ENCODE assay signal across 8 cellular contexts in the genomic region with DNA sequence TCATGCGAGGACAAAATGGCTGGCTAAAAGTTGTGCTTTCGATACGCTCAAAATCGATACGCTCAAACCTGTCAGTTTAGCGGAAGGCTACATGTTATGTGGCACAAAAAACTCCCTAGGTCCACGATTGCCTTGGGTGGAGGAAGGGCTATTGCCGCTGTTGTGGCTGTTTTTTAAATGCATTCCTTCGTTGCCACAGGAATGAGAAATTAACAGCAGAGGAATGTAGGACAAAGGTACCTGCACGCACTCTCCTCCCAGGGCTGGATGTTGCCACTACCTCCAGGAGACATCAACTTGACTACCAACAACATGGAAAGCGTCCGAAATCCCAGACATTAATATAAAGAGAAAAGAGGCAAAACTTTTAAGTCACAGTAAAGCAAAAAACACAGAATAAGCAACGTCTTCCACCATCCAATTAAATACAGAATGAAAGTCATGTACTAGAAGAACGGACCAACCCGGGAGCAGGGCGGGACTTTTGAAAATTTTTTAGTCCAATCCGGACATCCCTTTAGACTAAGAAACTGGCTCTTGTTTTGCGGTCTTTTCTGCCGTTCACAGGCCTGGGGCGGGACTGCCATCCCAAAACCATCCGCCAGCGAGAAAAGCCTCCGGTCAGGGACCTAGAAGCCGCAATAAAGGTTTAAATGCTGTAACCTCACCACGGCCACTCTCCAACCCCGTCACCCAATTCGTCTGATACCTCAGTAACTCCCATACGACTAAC. TPM values are rescaled to one million over a fixed set of nuclear protein-coding genes. Genes with fewer than 3 reads are reported as not detected.
DNase-seq lines count a peak whose midpoint lies in the region; TF ChIP-seq lines count a peak whose summit lies in the region.

No MANE protein-coding gene starts in this region.

- H3K27ac Mint-ChIP-seq in neural progenitor cell = peak overlapping the region; percentile 99

- peak overlapping the region; percentile 97 for H3K4me3 Mint-ChIP-seq in neural progenitor cell

- H3K4me3 ChIP-seq in LNCaP clone FGC (ENCODE audit: low read depth, low read length) (peak overlapping the region; percentile 65), foreskin fibroblast (ENCODE audit: low read depth in 1 of 2, low read length in 2 of 2) (peak overlapping the region; percentile 78 to 84), neural progenitor cell (peak overlapping the region; percentile 90)

- H3K27ac ChIP-seq in RWPE1 (peak overlapping the region; percentile 99), neural progenitor cell (peak overlapping the region; percentile 90)

- CTCF ChIA-PET in RWPE1 (lab: Yijun Ruan, JAX) = no interaction called here

- peaks cover 17% of the 10 kb centered on the region for H3K4me1 ChIP-seq in neural progenitor cell

- peak overlapping the region; percentile 60 for H3K9ac ChIP-seq in neural progenitor cell

- H3K36me3 ChIP-seq in neural progenitor cell = no peaks in the 10 kb centered on the region

- TF ChIP-seq CTCF in LNCaP clone FGC (IDR thresholded peaks at IDR 0.05; ENCODE audit: control insufficient read depth, extremely low read depth, insufficient read depth) (no peak), RWPE1 (conservative IDR thresholded peaks at IDR 0.05; ENCODE audit: low read depth) (no peak), foreskin fibroblast (IDR thresholded peaks at IDR 0.05; ENCODE audit: low read depth, low read length) (no peak), neural progenitor cell (IDR thresholded peaks at IDR 0.05) (peak; percentile 20)

- H3F3A ChIP-seq in neural progenitor cell (ENCODE audit: low read depth) = peaks cover 44% of the 10 kb centered on the region

- peaks cover 3% of the 10 kb centered on the region for H3K9me3 Mint-ChIP-seq in neural progenitor cell

- peaks cover 5% of the 10 kb centered on the region for H3K27me3 Mint-ChIP-seq in neural progenitor cell (ENCODE audit: insufficient read depth, low read depth)

- H4K20me1 ChIP-seq in neural progenitor cell (ENCODE audit: low read depth) = no peaks in the 10 kb centered on the region

- H3K79me2 ChIP-seq in neural progenitor cell (ENCODE audit: low read depth) = peaks cover 4% of the 10 kb centered on the region

- peak; percentile 98 for DNase-seq in EL
- DNase-seq in GOT3 (lab: John Stamatoyannopoulos, UW) = peak; percentile 69
- peak; percentile 89 for DNase-seq in LNCaP clone FGC (ENCODE audit: low read depth)
- DNase-seq in RWPE1 (ENCODE audit: low spot score) = peak; percentile 86
- peak; percentile 85 for DNase-seq in activated gamma-delta T cell treated with Interleukin-2 at 50 U/mL for 16 hours
- peak; percentile 94 to 96 for DNase-seq in foreskin fibroblast
- DNase-seq in neural progenitor cell (ENCODE audit: low spot score) = peak; percentile 91
- peak; percentile 98 for DNase-seq in superior temporal gyrus (ENCODE audit: extremely low spot score)

- no peak overlapping the region for H2AFZ ChIP-seq in neural progenitor cell (replicated peaks)

- no peaks in the 10 kb centered on the region for H3K9me3 ChIP-seq in neural progenitor cell (ENCODE audit: low read depth)

- no peaks in the 10 kb centered on the region for H3K27me3 ChIP-seq in neural progenitor cell

- POLR2A ChIA-PET in RWPE1 (lab: Yijun Ruan, JAX; ENCODE audit: low non-redundant PET) = interaction anchor here (0.7 to 1.2 kb wide), 2 partner anchors 23 to 69 kb away, joined by 3 read pairs; a partner anchor contains a TSS

- H3K4me1 Mint-ChIP-seq in neural progenitor cell = peaks cover 33% of the 10 kb centered on the region

- H3K36me3 Mint-ChIP-seq in neural progenitor cell = peaks cover 1% of the 10 kb centered on the region

- H3K4me2 ChIP-seq in neural progenitor cell = peak overlapping the region; percentile 89

RNA-seq across cellular contexts. Expression of a gene that starts 32.1 kb away (rescaled TPM):
- 0.43 and 1.5 TPM in 2 replicates for total RNA-seq in neural progenitor cell (ENCODE audit: low replicate concordance)

Comparison
In these comparisons a context has a peak if more than half of its experiments do, and no peak if none do; other contexts are left out.
1. Peak in every context shown above with its lines: DNase-seq, H3K4me3 ChIP-seq and H3K27ac ChIP-seq.